38 cellular contexts compared by ENCODE assay signal in genomic region chr14:19729359-19729758, GRCh38. TPM values are rescaled to one million over a fixed set of nuclear protein-coding genes. Genes with fewer than 3 reads are reported as not detected.
"Had no signal": no experiment of that assay in that cellular context is flagged by ENCODE, and none has a peak within 500 bp of the region (broad histone marks: within the 10 kb centered on the region; RNA-seq: fewer than 3 reads in every experiment).

No MANE protein-coding gene starts in this region.

- H3K4me3 ChIP-seq: adrenal gland, body of pancreas, breast epithelium, cardiac muscle cell had no signal

- H3K27me3 Mint-ChIP-seq: activated B cell treated with CpG ODN at 0.5 μM for 24 hours; activated CD4-positive, alpha-beta memory T cell treated with anti-CD3 and anti-CD28 coated beads for 36 hours; activated CD4-positive, alpha-beta T cell treated with anti-CD3 and anti-CD28 coated beads, Interleukin-2, amount 10 ng/mL, durations not matched to agents 24 days and 14 days; activated naive CD8-positive, alpha-beta T cell treated with anti-CD3 and anti-CD28 coated beads for 36 hours; central memory CD8-positive, alpha-beta T cell had no signal

- H3K4me1 ChIP-seq: adrenal gland, body of pancreas, breast epithelium had no signal

- H3K27ac Mint-ChIP-seq: activated B cell treated with CpG ODN at 0.5 μM for 24 hours; activated CD4-positive, alpha-beta memory T cell treated with anti-CD3 and anti-CD28 coated beads for 36 hours; activated CD4-positive, alpha-beta T cell treated with anti-CD3 and anti-CD28 coated beads, Interleukin-2, amount 10 ng/mL, durations not matched to agents 24 days and 14 days; activated CD8-positive, alpha-beta T cell treated with anti-CD3 and anti-CD28 coated beads for 36 hours; activated naive CD4-positive, alpha-beta T cell treated with anti-CD3 and anti-CD28 coated beads for 36 hours; activated naive CD4-positive, alpha-beta T cell treated with anti-CD3 and anti-CD28 coated beads, Interleukin-2, amount 50 U/mL, for 72 hours; activated naive CD8-positive, alpha-beta T cell treated with anti-CD3 and anti-CD28 coated beads for 36 hours; activated T-helper 2 cell treated with anti-CD3 and anti-CD28 coated beads, Interferon-gamma antibody, Interleukin-2, Interleukin-4, amounts not matched to agents 10 μg/mL and 5 μg/mL and 100 μg/mL, durations not matched to agents 14 hours and 24 hours and 36 hours; T-helper 1 cell treated with Interleukin-12 subunit alpha and Interleukin-12 subunit beta and Interleukin-4 antibody, amounts not matched to agents 30 μg/mL and 1 μg/mL, for 36 hours; T-helper 2 cell treated with Interferon-gamma antibody and Interleukin-4, amounts not matched to agents 5 μg/mL and 100 μg/mL, for 36 hours had no signal

- H3K4me1 Mint-ChIP-seq: activated B cell treated with CpG ODN at 0.5 μM for 24 hours; activated CD4-positive, alpha-beta T cell treated with anti-CD3 and anti-CD28 coated beads, Interleukin-2, amount 10 ng/mL, durations not matched to agents 24 days and 14 days; activated naive CD8-positive, alpha-beta T cell treated with anti-CD3 and anti-CD28 coated beads for 36 hours; central memory CD8-positive, alpha-beta T cell had no signal

- H3K27ac ChIP-seq: adrenal gland, body of pancreas, brain microvascular endothelial cell, breast epithelium, cardiac muscle cell, VCaP had no signal

- H3K36me3 Mint-ChIP-seq: activated CD4-positive, alpha-beta memory T cell treated with anti-CD3 and anti-CD28 coated beads for 36 hours; activated naive CD8-positive, alpha-beta T cell treated with anti-CD3 and anti-CD28 coated beads for 36 hours had no signal

- H3K4me3 Mint-ChIP-seq: activated B cell treated with CpG ODN at 0.5 μM for 24 hours; activated CD4-positive, alpha-beta memory T cell treated with anti-CD3 and anti-CD28 coated beads for 36 hours; activated CD4-positive, alpha-beta T cell treated with anti-CD3 and anti-CD28 coated beads, Interleukin-2, amount 10 ng/mL, durations not matched to agents 24 days and 14 days; activated CD8-positive, alpha-beta T cell treated with anti-CD3 and anti-CD28 coated beads for 36 hours; activated naive CD4-positive, alpha-beta T cell treated with anti-CD3 and anti-CD28 coated beads for 36 hours; activated naive CD8-positive, alpha-beta T cell treated with anti-CD3 and anti-CD28 coated beads for 36 hours; central memory CD8-positive, alpha-beta T cell; T-helper 1 cell treated with Interleukin-12 subunit alpha and Interleukin-12 subunit beta and Interleukin-4 antibody, amounts not matched to agents 30 μg/mL and 1 μg/mL, for 36 hours; T-helper 2 cell treated with Interferon-gamma antibody and Interleukin-4, amounts not matched to agents 5 μg/mL and 100 μg/mL, for 36 hours had no signal

- ATAC-seq: activated CD8-positive, alpha-beta T cell treated with anti-CD3 and anti-CD28 coated beads for 36 hours; activated naive CD4-positive, alpha-beta T cell treated with anti-CD3 and anti-CD28 coated beads, Interleukin-2, amount 50 U/mL, for 72 hours; body of pancreas had no signal

- H3K36me3 ChIP-seq: adrenal gland, brain microvascular endothelial cell, breast epithelium, cardiac muscle cell had no signal

- H3K27me3 ChIP-seq: adrenal gland, body of pancreas, brain microvascular endothelial cell, breast epithelium, cardiac muscle cell had no signal

- DNase-seq: activated B cell treated with CpG ODN at 0.5 μM for 24 hours; activated CD4-positive, alpha-beta memory T cell treated with anti-CD3 and anti-CD28 coated beads for 36 hours; activated CD4-positive, alpha-beta T cell treated with anti-CD3 and anti-CD28 coated beads for 4 hours; activated CD4-positive, alpha-beta T cell treated with anti-CD3 and anti-CD28 coated beads, Interleukin-2, amount 10 ng/mL, durations not matched to agents 24 days and 14 days; activated CD4-positive, alpha-beta T cell treated with anti-CD3 and anti-CD28 coated beads, Interleukin-2, amount 50 U/mL, for 1 hour; activated CD4-positive, alpha-beta T cell treated with anti-CD3 and anti-CD28 coated beads, Interleukin-2, amount 50 U/mL, for 4 hours; activated CD4-positive, CD25-positive, alpha-beta regulatory T cell treated with anti-CD3 and anti-CD28 coated beads, Interleukin-2, amount 50 U/mL, for 72 hours; activated CD8-positive, alpha-beta memory T cell treated with anti-CD3 and anti-CD28 coated beads, Interleukin-2, amount 50 U/mL, for 4 hours; activated CD8-positive, alpha-beta T cell treated with anti-CD3 and anti-CD28 coated beads for 36 hours; activated effector memory CD4-positive, alpha-beta T cell treated with Interleukin-2 at 50 U/mL for 16 hours; activated gamma-delta T cell; activated naive CD4-positive, alpha-beta T cell treated with anti-CD3 and anti-CD28 coated beads for 36 hours; activated naive CD4-positive, alpha-beta T cell treated with anti-CD3 and anti-CD28 coated beads, Interleukin-2, amount 50 U/mL, for 16 hours; activated naive CD8-positive, alpha-beta T cell treated with anti-CD3 and anti-CD28 coated beads for 36 hours; activated T-cell treated with anti-CD3 and anti-CD28 coated beads for 4 hours; activated T-cell treated with anti-CD3 and anti-CD28 coated beads, Interleukin-2, amount 50 U/mL, for 1 hour; activated T-cell treated with anti-CD3 and anti-CD28 coated beads, Interleukin-2, amount 50 U/mL, for 48 hours; adrenal gland; amniotic stem cell; body of pancreas; brain microvascular endothelial cell; caudate nucleus; cerebellar nuclear complex; T-helper 2 cell; T-helper 9 cell had no signal

- H3K9me3 ChIP-seq: adrenal gland had no signal

- FAIRE-seq: astrocyte, TTC549 had no signal

RNA-seq across cellular contexts. Expression of gene OR4Q3, which starts 14.0 kb away (rescaled TPM):
- total RNA-seq: activated B cell treated with CpG ODN at 0.5 μM for 24 hours; activated CD4-positive, alpha-beta memory T cell treated with anti-CD3 and anti-CD28 coated beads for 36 hours; activated CD4-positive, alpha-beta T cell treated with anti-CD3 and anti-CD28 coated beads, Interleukin-2, amount 10 ng/mL, durations not matched to agents 24 days and 14 days; activated CD8-positive, alpha-beta memory T cell treated with anti-CD3 and anti-CD28 coated beads for 36 hours; activated CD8-positive, alpha-beta T cell treated with anti-CD3 and anti-CD28 coated beads for 36 hours; activated naive CD4-positive, alpha-beta T cell treated with anti-CD3 and anti-CD28 coated beads for 36 hours; activated naive CD4-positive, alpha-beta T cell treated with anti-CD3 and anti-CD28 coated beads, Interleukin-2, amount 50 U/mL, for 72 hours; activated naive CD8-positive, alpha-beta T cell treated with anti-CD3 and anti-CD28 coated beads for 36 hours; activated T-helper 2 cell treated with anti-CD3 and anti-CD28 coated beads, Interferon-gamma antibody, Interleukin-2, Interleukin-4, amounts not matched to agents 10 μg/mL and 5 μg/mL and 100 μg/mL, durations not matched to agents 14 hours and 24 hours and 36 hours; adrenal gland; aorta; astrocyte; body of pancreas; breast epithelium; cardiac muscle cell; chondrocyte had no signal

RNA-seq across cellular contexts. Expression of gene OR11H2, which starts 15.7 kb away (rescaled TPM):
- total RNA-seq: activated B cell treated with CpG ODN at 0.5 μM for 24 hours; activated CD4-positive, alpha-beta memory T cell treated with anti-CD3 and anti-CD28 coated beads for 36 hours; activated CD4-positive, alpha-beta T cell treated with anti-CD3 and anti-CD28 coated beads, Interleukin-2, amount 10 ng/mL, durations not matched to agents 24 days and 14 days; activated CD8-positive, alpha-beta memory T cell treated with anti-CD3 and anti-CD28 coated beads for 36 hours; activated CD8-positive, alpha-beta T cell treated with anti-CD3 and anti-CD28 coated beads for 36 hours; activated naive CD4-positive, alpha-beta T cell treated with anti-CD3 and anti-CD28 coated beads for 36 hours; activated naive CD4-positive, alpha-beta T cell treated with anti-CD3 and anti-CD28 coated beads, Interleukin-2, amount 50 U/mL, for 72 hours; activated naive CD8-positive, alpha-beta T cell treated with anti-CD3 and anti-CD28 coated beads for 36 hours; activated T-helper 2 cell treated with anti-CD3 and anti-CD28 coated beads, Interferon-gamma antibody, Interleukin-2, Interleukin-4, amounts not matched to agents 10 μg/mL and 5 μg/mL and 100 μg/mL, durations not matched to agents 14 hours and 24 hours and 36 hours; adrenal gland; aorta; astrocyte; body of pancreas; breast epithelium; cardiac muscle cell; chondrocyte had no signal

RNA-seq across cellular contexts. Expression of gene OR4M1, which starts 43.9 kb away (rescaled TPM):
- total RNA-seq: activated B cell treated with CpG ODN at 0.5 μM for 24 hours; activated CD4-positive, alpha-beta memory T cell treated with anti-CD3 and anti-CD28 coated beads for 36 hours; activated CD4-positive, alpha-beta T cell treated with anti-CD3 and anti-CD28 coated beads, Interleukin-2, amount 10 ng/mL, durations not matched to agents 24 days and 14 days; activated CD8-positive, alpha-beta memory T cell treated with anti-CD3 and anti-CD28 coated beads for 36 hours; activated CD8-positive, alpha-beta T cell treated with anti-CD3 and anti-CD28 coated beads for 36 hours; activated naive CD4-positive, alpha-beta T cell treated with anti-CD3 and anti-CD28 coated beads for 36 hours; activated naive CD4-positive, alpha-beta T cell treated with anti-CD3 and anti-CD28 coated beads, Interleukin-2, amount 50 U/mL, for 72 hours; activated naive CD8-positive, alpha-beta T cell treated with anti-CD3 and anti-CD28 coated beads for 36 hours; activated T-helper 2 cell treated with anti-CD3 and anti-CD28 coated beads, Interferon-gamma antibody, Interleukin-2, Interleukin-4, amounts not matched to agents 10 μg/mL and 5 μg/mL and 100 μg/mL, durations not matched to agents 14 hours and 24 hours and 36 hours; adrenal gland; aorta; astrocyte; body of pancreas; breast epithelium; cardiac muscle cell; chondrocyte had no signal
